Comparison of ENCODE assay signal across 8 cellular contexts in genomic region chr11:819943-820649, GRCh38. TPM values are rescaled to one million over a fixed set of nuclear protein-coding genes. Genes with fewer than 3 reads are reported as not detected.
DNase-seq lines count a peak whose midpoint lies in the region; ATAC-seq and TF ChIP-seq lines count a peak whose summit lies in the region.

No MANE protein-coding gene starts in this region.

- peaks cover 11% of the 10 kb centered on the region for H3K4me1 Mint-ChIP-seq in activated CD4-positive, alpha-beta T cell treated with anti-CD3 and anti-CD28 coated beads for 36 hours

- ATAC-seq in GM18867 (IDR thresholded peaks at IDR 0.05; ENCODE audit: unreplicated experiment) (peak; percentile 58), HG03095 (IDR thresholded peaks at IDR 0.05; ENCODE audit: unreplicated experiment) (peak; percentile 44), left lobe of liver (peak; percentile 70)
- ATAC-seq in activated CD4-positive, alpha-beta T cell treated with anti-CD3 and anti-CD28 coated beads for 36 hours: peak; percentile 74

- POLR2A ChIA-PET in activated CD4-positive, alpha-beta T cell treated with anti-CD3 and anti-CD28 coated beads for 36 hours (lab: Charles Lee): interaction anchor here (0.6 to 2.7 kb wide), 7 partner anchors 8 to 312 kb away, joined by 3 to 24 read pairs (median 4); partner anchors contain the start of genes CD151, CRACR2B, RPLP2 and TSPAN4

- H3K36me3 Mint-ChIP-seq in activated CD4-positive, alpha-beta T cell treated with anti-CD3 and anti-CD28 coated beads for 36 hours (ENCODE audit: low read depth): peaks cover 9% of the 10 kb centered on the region

- DNase-seq in A172 (ENCODE audit: low spot score) (peak; percentile 88), NCI-H446 treated with DMSO at 0.1 percent for 48 hours (lab: John Stamatoyannopoulos, UW) (peak; percentile 40), choroid plexus epithelial cell (ENCODE audit: low read depth) (peak; percentile 76), left lobe of liver (ENCODE audit: low spot score) (peak; percentile 98)
- peak; percentile 95 for DNase-seq in activated CD4-positive, alpha-beta T cell treated with anti-CD3 and anti-CD28 coated beads for 36 hours
- peak; percentile 94 to 95 for DNase-seq in stimulated activated CD4-positive, alpha-beta T cell treated with anti-CD3 and anti-CD28 coated beads, Interleukin-2, amount 100 ng/mL, for 24 hours

- no peaks in the 10 kb centered on the region for H3K9me3 Mint-ChIP-seq in activated CD4-positive, alpha-beta T cell treated with anti-CD3 and anti-CD28 coated beads for 36 hours (ENCODE audit: low read depth)

- H3K27me3 Mint-ChIP-seq in activated CD4-positive, alpha-beta T cell treated with anti-CD3 and anti-CD28 coated beads for 36 hours: no peaks in the 10 kb centered on the region

- TF ChIP-seq CTCF in choroid plexus epithelial cell (conservative IDR thresholded peaks at IDR 0.05; ENCODE audit: low read depth, low read length): no peak

- H3K27ac Mint-ChIP-seq in activated CD4-positive, alpha-beta T cell treated with anti-CD3 and anti-CD28 coated beads for 36 hours: no peak overlapping the region

- H3K4me3 Mint-ChIP-seq in activated CD4-positive, alpha-beta T cell treated with anti-CD3 and anti-CD28 coated beads for 36 hours: peak overlapping the region; percentile 72

- intact Hi-C loops in activated CD4-positive, alpha-beta T cell treated with anti-CD3 and anti-CD28 coated beads for 36 hours (cut with DNase I, micrococcal nuclease): loop anchor here (1.0 kb wide), 7 partner anchors 10 to 314 kb away; partner anchors contain the start of genes RPLP2 (in 2 of the 2), CHID1 (in 1 of the 2), GATD1 (in 1 of the 2) and POLR2L (in 1 of the 2)

- peak overlapping the region; percentile 72 for H3K4me3 ChIP-seq in choroid plexus epithelial cell (ENCODE audit: low read depth, low read length)

- CTCF ChIA-PET in activated CD4-positive, alpha-beta T cell treated with anti-CD3 and anti-CD28 coated beads for 36 hours (lab: Charles Lee): interaction anchor here (0.7 to 1.5 kb wide), 3 partner anchors 11 to 28 kb away, joined by 3 read pairs; partner anchors contain the start of gene RPLP2

RNA-seq across cellular contexts. Expression of gene PNPLA2, which starts 1.4 kb away (rescaled TPM):
- total RNA-seq in A172 (2014; rRNA removed; shearing (Covaris generic)): 17.0 and 33.8 TPM in 2 replicates
- 10 to 100 TPM; 24.7 to 26.2 TPM for total RNA-seq in activated CD4-positive, alpha-beta T cell treated with anti-CD3 and anti-CD28 coated beads for 36 hours
- total RNA-seq in left lobe of liver: 107 TPM

RNA-seq across cellular contexts. Expression of gene CRACR2B, which starts 7.6 kb away (rescaled TPM):
- total RNA-seq in A172 (2014; rRNA removed; shearing (Covaris generic)): not detected in 2 replicates
- total RNA-seq in activated CD4-positive, alpha-beta T cell treated with anti-CD3 and anti-CD28 coated beads for 36 hours: under 1 TPM; 0.33 to 0.50 TPM
- total RNA-seq in left lobe of liver: 3.5 TPM

RNA-seq across cellular contexts. Expression of gene RPLP2, which starts 10.3 kb away (rescaled TPM):
- 399 and 585 TPM in 2 replicates for total RNA-seq in A172 (2014; rRNA removed; shearing (Covaris generic))
- 1,000 to 10,000 TPM; 2,132 to 3,230 TPM for total RNA-seq in activated CD4-positive, alpha-beta T cell treated with anti-CD3 and anti-CD28 coated beads for 36 hours
- total RNA-seq in left lobe of liver: 511 TPM

RNA-seq across cellular contexts. Expression of gene CD151, which starts 12.7 kb away (rescaled TPM):
- 892 and 998 TPM in 2 replicates for total RNA-seq in A172 (2014; rRNA removed; shearing (Covaris generic))
- total RNA-seq in activated CD4-positive, alpha-beta T cell treated with anti-CD3 and anti-CD28 coated beads for 36 hours: 10 to 100 TPM; 36.8 to 38.6 TPM
- 120 TPM for total RNA-seq in left lobe of liver

RNA-seq across cellular contexts. Expression of gene PIDD1, which starts 15.1 kb away (rescaled TPM):
- total RNA-seq in A172 (2014; rRNA removed; shearing (Covaris generic)): 5.7 and 6.0 TPM in 2 replicates
- total RNA-seq in activated CD4-positive, alpha-beta T cell treated with anti-CD3 and anti-CD28 coated beads for 36 hours: 10 to 100 TPM; 21.1 to 29.1 TPM
- 14.9 TPM for total RNA-seq in left lobe of liver

Comparison
In these comparisons a context has a peak if more than half of its experiments do, and no peak if none do; other contexts are left out.
1. Peak in every context shown above with its lines: DNase-seq, ATAC-seq and H3K4me3 ChIP-seq.
2. DNase-seq: peak in every context shown above with its lines; median percentile 98 in left lobe of liver; 95 in activated CD4-positive, alpha-beta T cell treated with anti-CD3 and anti-CD28 coated beads for 36 hours; 94 in stimulated activated CD4-positive, alpha-beta T cell treated with anti-CD3 and anti-CD28 coated beads, Interleukin-2, amount 100 ng/mL, for 24 hours; 88 in A172; 76 in choroid plexus epithelial cell; 40 in NCI-H446 treated with DMSO at 0.1 percent for 48 hours.